11 cellular contexts compared by ENCODE assay signal in genomic region chr16:68510775-68511174, GRCh38. TPM values are rescaled to one million over a fixed set of nuclear protein-coding genes. Genes with fewer than 3 reads are reported as not detected.
A peak's percentile ranks its signal among the peaks of the same experiment; 100 is the strongest.
DNase-seq lines count a peak whose midpoint lies in the region; ATAC-seq and TF ChIP-seq lines count a peak whose summit lies in the region.
"Had no signal": no experiment of that assay in that cellular context is flagged by ENCODE, and none has a peak within 500 bp of the region (broad histone marks: within the 10 kb centered on the region; RNA-seq: fewer than 3 reads in every experiment).

No MANE protein-coding gene starts in this region.

- H3K79me2 ChIP-seq in trophoblast cell (ENCODE audit: control insufficient read depth, insufficient read depth, low read length, poor library complexity), result no peaks in the 10 kb centered on the region

- no peak overlapping the region for H2AK5ac ChIP-seq in trophoblast cell (ENCODE audit: low read length)

- no peak overlapping the region for H3K4me2 ChIP-seq in trophoblast cell (ENCODE audit: low read length)

- H4K12ac ChIP-seq in trophoblast cell (ENCODE audit: low read depth, low read length), result no peak overlapping the region

- no peak overlapping the region for H3K18ac ChIP-seq in trophoblast cell (ENCODE audit: low read length)

- H4K8ac ChIP-seq in trophoblast cell (ENCODE audit: low read depth, low read length), result no peak overlapping the region

- H3K27ac Mint-ChIP-seq in chondrocyte (ENCODE audit: unreplicated experiment), result no peak overlapping the region
- H3K27ac Mint-ChIP-seq: CD4-positive, alpha-beta T cell; H9 had no signal

- H4K91ac ChIP-seq in trophoblast cell (ENCODE audit: low read depth, low read length), result no peak overlapping the region

- no peaks in the 10 kb centered on the region for H3K79me1 ChIP-seq in trophoblast cell (ENCODE audit: low read length)

- H3K36me3 ChIP-seq in WERI-Rb-1 (no peaks in the 10 kb centered on the region), trophoblast cell (ENCODE audit: control insufficient read depth in 1 of 2, insufficient read depth in 2 of 2, low read length in 2 of 2) (no peaks in the 10 kb centered on the region), gastrocnemius medialis (no peaks in the 10 kb centered on the region)

- H3K9me3 Mint-ChIP-seq in chondrocyte (ENCODE audit: low read depth), result no peaks in the 10 kb centered on the region
- H3K9me3 Mint-ChIP-seq: CD4-positive, alpha-beta T cell; H9 had no signal

- no peak for TF ChIP-seq POLR2A in gastrocnemius medialis (IDR thresholded peaks at IDR 0.05)

- TF ChIP-seq CTCF in WERI-Rb-1 (IDR thresholded peaks at IDR 0.05; ENCODE audit: low read depth, low read length) (no peak), chondrocyte (IDR thresholded peaks at IDR 0.05) (no peak), gastrocnemius medialis (IDR thresholded peaks at IDR 0.05 in 4 of 5, conservative IDR thresholded peaks at IDR 0.05 in 1 of 5) (no peak)

- H2BK5ac ChIP-seq in trophoblast cell (ENCODE audit: low read depth, low read length, poor library complexity), result no peak overlapping the region

- DNase-seq in WERI-Rb-1 (no peak), chondrocyte (ENCODE audit: low spot score) (peak; percentile 10), trophoblast cell (no peak), pons (ENCODE audit: low spot score) (no peak), NCI-H1417 (lab: John Stamatoyannopoulos, UW) (no peak), gastrocnemius medialis (no peak)
- DNase-seq: Caco-2, GOT3 had no signal

- H3K4me3 Mint-ChIP-seq in chondrocyte (ENCODE audit: unreplicated experiment), result no peak overlapping the region
- H3K4me3 Mint-ChIP-seq: CD4-positive, alpha-beta T cell had no signal

- H2BK120ac ChIP-seq in trophoblast cell (ENCODE audit: insufficient read depth, low read length, poor library complexity), result no peak overlapping the region

- H2AFZ ChIP-seq in trophoblast cell (ENCODE audit: insufficient read depth, low read length, poor library complexity), result no peak overlapping the region

- intact Hi-C loops in gastrocnemius medialis (cut with DNase I; ENCODE audit: low total_unique reads), result loop anchor here (1.0 kb wide), 1 partner anchor 164 kb away; no protein-coding TSS in a partner anchor

- in situ Hi-C loops in gastrocnemius medialis (cut with MboI; ENCODE audit: low sequenced_read_pairs in 4 of 4), result loop anchor here in 1 of 4 donors (25.0 kb wide), 1 partner anchor 123 kb away; no protein-coding TSS in a partner anchor

- no peaks in the 10 kb centered on the region for H3K36me3 Mint-ChIP-seq in chondrocyte (ENCODE audit: low read depth)

- H3K9me3 ChIP-seq in WERI-Rb-1 (ENCODE audit: severe bottlenecking) (no peaks in the 10 kb centered on the region), trophoblast cell (ENCODE audit: insufficient read depth, low read depth, low read length) (no peaks in the 10 kb centered on the region), gastrocnemius medialis (no peaks in the 10 kb centered on the region)

- H3K4me3 ChIP-seq in WERI-Rb-1 (ENCODE audit: low read depth, low read length) (no peak overlapping the region), trophoblast cell (ENCODE audit: low read depth, low read length) (peak overlapping the region; percentile 52), gastrocnemius medialis (no peak overlapping the region)

- H3K27me3 ChIP-seq in WERI-Rb-1 (ENCODE audit: insufficient read depth, low read depth, severe bottlenecking) (no peaks in the 10 kb centered on the region), trophoblast cell (ENCODE audit: insufficient read depth, low read length) (peaks cover 3% of the 10 kb centered on the region), gastrocnemius medialis (peaks cover 6% of the 10 kb centered on the region in 3 donors)

- H3K27me3 Mint-ChIP-seq in chondrocyte (ENCODE audit: low read depth), result peaks cover 16% of the 10 kb centered on the region
- H3K27me3 Mint-ChIP-seq: CD4-positive, alpha-beta T cell had no signal

- H3K23ac ChIP-seq in trophoblast cell (ENCODE audit: low read length), result no peak overlapping the region

- H2BK12ac ChIP-seq in trophoblast cell (ENCODE audit: low read length), result no peak overlapping the region

- WGBS in trophoblast cell (ENCODE audit: extremely low coverage, insufficient coverage, insufficient read length), result no CpG with 5 or more reads among the region's 3 CpGs

- H3K14ac ChIP-seq in trophoblast cell (ENCODE audit: low read length), result no peak overlapping the region

- no peak for ATAC-seq in gastrocnemius medialis

- H3K4me1 ChIP-seq in trophoblast cell (ENCODE audit: control insufficient read depth in 1 of 2, insufficient read depth in 2 of 2, low read length in 2 of 2) (peaks cover 0 to 4% of the 10 kb centered on the region in 2 experiments), gastrocnemius medialis (peaks cover 0 to 5% of the 10 kb centered on the region in 2 donors)
- H3K4me1 ChIP-seq: Caco-2 had no signal

- no peak overlapping the region for H3K4ac ChIP-seq in trophoblast cell (ENCODE audit: low read depth, low read length)

- no peak overlapping the region for H3K9ac ChIP-seq in trophoblast cell (ENCODE audit: low read length)

- H3K4me1 Mint-ChIP-seq in chondrocyte (ENCODE audit: low read depth), result peaks cover 9% of the 10 kb centered on the region
- H3K4me1 Mint-ChIP-seq: H9 had no signal

- H3K27ac ChIP-seq in WERI-Rb-1, result peak overlapping the region; percentile 19; the same call in 1 of the 2 replicates
- no peak overlapping the region for H3K27ac ChIP-seq in trophoblast cell (ENCODE audit: low read depth, low read length)
- no peak overlapping the region for H3K27ac ChIP-seq in gastrocnemius medialis
- H3K27ac ChIP-seq: C4-2B had no signal

RNA-seq across cellular contexts. Expression of gene ZFP90, which starts 28.3 kb away (rescaled TPM):
- total RNA-seq in chondrocyte (29.7 to 35.1 TPM (median 32.5 TPM) in 3 replicates), gastrocnemius medialis (10 to 100 TPM in 2 of 4 donors, 1 to 10 TPM in 2; 8.2 to 36.6 (median 9.9) TPM)
- polyA plus RNA-seq in trophoblast cell (2013), result 13.5 and 14.6 TPM in 2 replicates
